In the genomic region with DNA sequence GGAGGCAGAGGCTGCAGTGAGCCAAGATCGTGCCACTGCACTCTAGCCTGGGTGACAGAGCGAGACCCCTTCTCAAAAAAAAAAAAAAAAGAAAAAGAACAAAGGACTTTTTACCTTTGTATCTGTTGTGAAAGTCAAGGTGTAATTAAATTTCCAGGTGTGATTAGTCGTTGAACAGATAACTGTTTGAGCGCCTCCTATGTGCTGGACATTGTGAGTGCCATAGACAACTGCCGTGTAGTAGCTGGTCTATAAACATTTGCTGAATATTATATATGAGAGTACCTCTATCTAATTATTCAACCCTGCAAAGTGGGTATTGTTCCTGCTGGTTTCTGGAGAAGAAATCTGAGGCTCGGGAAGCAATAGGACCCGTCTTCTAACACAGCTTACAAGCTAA, we compare ENCODE assay signal across 19 cellular contexts.
"Had no signal": no experiment of that assay in that cellular context is flagged by ENCODE, and none has a peak within 500 bp of the region (broad histone marks: within the 10 kb centered on the region; RNA-seq: fewer than 3 reads in every experiment).

No MANE protein-coding gene starts in this region.

- H3K9me3 ChIP-seq: ascending aorta, esophagus muscularis mucosa, mucosa of descending colon, ovary, stomach had no signal

- H3K27me3 Mint-ChIP-seq: type B pancreatic cell had no signal

- H3K27me3 ChIP-seq: ascending aorta, esophagus muscularis mucosa, ovary, stomach had no signal

- H3K4me3 Mint-ChIP-seq: activated naive CD4-positive, alpha-beta T cell treated with anti-CD3 and anti-CD28 coated beads, Interleukin-2, amount 50 U/mL, for 24 hours; activated T-cell treated with anti-CD3 and anti-CD28 coated beads, Interleukin-2, amount 50 U/mL, for 72 hours; central memory CD8-positive, alpha-beta T cell; memory B cell; naive thymus-derived CD4-positive, alpha-beta T cell; stimulated activated effector memory CD8-positive, alpha-beta T cell treated with anti-CD3 and anti-CD28 coated beads, Interleukin-12 subunit alpha, Interleukin-12 subunit beta, amount 100 ng/mL, for 72 hours; type B pancreatic cell had no signal

- H3K9me3 Mint-ChIP-seq: activated naive CD4-positive, alpha-beta T cell treated with anti-CD3 and anti-CD28 coated beads, Interleukin-2, amount 50 U/mL, for 24 hours; activated T-cell treated with anti-CD3 and anti-CD28 coated beads, Interleukin-2, amount 50 U/mL, for 72 hours; central memory CD8-positive, alpha-beta T cell; memory B cell; stimulated activated effector memory CD8-positive, alpha-beta T cell treated with anti-CD3 and anti-CD28 coated beads, Interleukin-12 subunit alpha, Interleukin-12 subunit beta, amount 100 ng/mL, for 72 hours; type B pancreatic cell had no signal

- H3K4me3 ChIP-seq: ascending aorta, coronary artery, esophagus muscularis mucosa, mucosa of descending colon, ovary, stomach had no signal

- H3K27ac ChIP-seq: ascending aorta, coronary artery, esophagus muscularis mucosa, ovary, stomach had no signal

- H3K27ac Mint-ChIP-seq: activated naive CD4-positive, alpha-beta T cell treated with anti-CD3 and anti-CD28 coated beads, Interleukin-2, amount 50 U/mL, for 24 hours; activated T-cell treated with anti-CD3 and anti-CD28 coated beads, Interleukin-2, amount 50 U/mL, for 72 hours; memory B cell; naive thymus-derived CD4-positive, alpha-beta T cell; stimulated activated effector memory CD8-positive, alpha-beta T cell treated with anti-CD3 and anti-CD28 coated beads, Interleukin-12 subunit alpha, Interleukin-12 subunit beta, amount 100 ng/mL, for 72 hours; type B pancreatic cell had no signal

- ATAC-seq: activated T-cell treated with anti-CD3 and anti-CD28 coated beads, Interleukin-2, amount 50 U/mL, for 72 hours; mucosa of descending colon; naive thymus-derived CD4-positive, alpha-beta T cell; sciatic nerve; stimulated activated effector memory CD8-positive, alpha-beta T cell treated with anti-CD3 and anti-CD28 coated beads, Interleukin-12 subunit alpha, Interleukin-12 subunit beta, amount 100 ng/mL, for 72 hours had no signal

- H3K36me3 Mint-ChIP-seq: activated naive CD4-positive, alpha-beta T cell treated with anti-CD3 and anti-CD28 coated beads, Interleukin-2, amount 50 U/mL, for 24 hours; memory B cell; naive thymus-derived CD4-positive, alpha-beta T cell; stimulated activated effector memory CD8-positive, alpha-beta T cell treated with anti-CD3 and anti-CD28 coated beads, Interleukin-12 subunit alpha, Interleukin-12 subunit beta, amount 100 ng/mL, for 72 hours had no signal

- H3K36me3 ChIP-seq: ovary had no signal

- H3K4me1 Mint-ChIP-seq: activated naive CD4-positive, alpha-beta T cell treated with anti-CD3 and anti-CD28 coated beads, Interleukin-2, amount 50 U/mL, for 24 hours; central memory CD8-positive, alpha-beta T cell; memory B cell; stimulated activated effector memory CD8-positive, alpha-beta T cell treated with anti-CD3 and anti-CD28 coated beads, Interleukin-12 subunit alpha, Interleukin-12 subunit beta, amount 100 ng/mL, for 72 hours had no signal

- DNase-seq: activated CD4-positive, alpha-beta T cell treated with anti-CD3 and anti-CD28 coated beads, Interleukin-2, amount 50 U/mL, for 1 hour; activated CD4-positive, CD25-positive, alpha-beta regulatory T cell treated with anti-CD3 and anti-CD28 coated beads, Interleukin-2, amount 50 U/mL, for 72 hours; activated gamma-delta T cell; activated T-cell treated with anti-CD3 and anti-CD28 coated beads, Interleukin-2, amount 50 U/mL, for 72 hours; mucosa of descending colon; naive thymus-derived CD4-positive, alpha-beta T cell; ovary; stimulated activated CD4-positive, alpha-beta T cell treated with anti-CD3 and anti-CD28 coated beads, Interleukin-4, amount 100 ng/mL, for 24 hours; stomach; T-helper 2 cell had no signal
